Comparison of ENCODE assay signal across 21 cellular contexts in the genomic region with DNA sequence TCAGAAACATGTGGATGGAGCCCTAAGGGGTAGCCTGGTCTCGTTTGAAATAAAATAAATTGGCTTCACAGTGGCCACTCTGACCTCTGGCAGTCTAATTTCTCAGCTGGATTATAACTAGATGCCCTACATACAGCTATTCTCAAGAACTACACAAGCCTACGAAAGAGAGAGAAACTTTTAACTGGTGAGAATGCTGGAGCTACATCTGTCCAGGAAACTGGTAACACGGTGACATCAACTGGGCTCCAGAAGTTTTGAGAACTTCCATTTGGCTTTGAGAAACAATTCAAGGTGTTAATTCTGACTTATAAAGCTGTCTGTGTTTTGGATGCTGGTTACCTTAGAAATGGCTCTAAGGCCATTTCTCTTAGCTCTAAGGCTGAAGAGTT.
A peak's percentile ranks its signal among the peaks of the same experiment; 100 is the strongest.
DNase-seq lines count a peak whose midpoint lies in the region; ATAC-seq and TF ChIP-seq lines count a peak whose summit lies in the region.
"Had no signal": no experiment of that assay in that cellular context is flagged by ENCODE, and none has a peak within 500 bp of the region (broad histone marks: within the 10 kb centered on the region; RNA-seq: fewer than 3 reads in every experiment).

No MANE protein-coding gene starts in this region.

- H3K27ac Mint-ChIP-seq in Caco-2 (ENCODE audit: unreplicated experiment) (peak overlapping the region; percentile 95), osteocyte (ENCODE audit: unreplicated experiment) (peak overlapping the region; percentile 28)
- H3K27ac Mint-ChIP-seq: activated B cell treated with CpG ODN at 0.5 μM for 24 hours; activated naive CD8-positive, alpha-beta T cell treated with anti-CD3 and anti-CD28 coated beads, Interleukin-2, amount 50 U/mL, for 24 hours; activated T-cell treated with anti-CD3 and anti-CD28 coated beads, Interleukin-2, amount 50 U/mL, for 72 hours; CD4-positive, CD25-positive, alpha-beta regulatory T cell; naive thymus-derived CD4-positive, alpha-beta T cell; stimulated activated effector memory CD8-positive, alpha-beta T cell treated with anti-CD3 and anti-CD28 coated beads, Interleukin-12 subunit alpha, Interleukin-12 subunit beta, amount 100 ng/mL, for 72 hours had no signal

- CTCF ChIA-PET in Caco-2 (lab: Charles Lee) = interaction anchor here (0.5 kb wide), 1 partner anchor 864 kb away, joined by 4 read pairs; no protein-coding TSS in a partner anchor
- CTCF ChIA-PET in PC-3 (lab: Charles Lee) = interaction anchor here (0.9 kb wide), 1 partner anchor 186 kb away, joined by 4 read pairs; no protein-coding TSS in a partner anchor

- no peaks in the 10 kb centered on the region for H3K9me3 ChIP-seq in Caco-2
- H3K9me3 ChIP-seq in PC-3 (ENCODE audit: low read length) = no peaks in the 10 kb centered on the region
- H3K9me3 ChIP-seq in esophagus squamous epithelium = no peaks in the 10 kb centered on the region
- H3K9me3 ChIP-seq: HAP-1, upper lobe of right lung had no signal

- H3K27me3 Mint-ChIP-seq in Caco-2 (ENCODE audit: insufficient read depth, unreplicated experiment) (no peaks in the 10 kb centered on the region), osteocyte (ENCODE audit: unreplicated experiment) (no peaks in the 10 kb centered on the region)
- H3K27me3 Mint-ChIP-seq: activated B cell treated with CpG ODN at 0.5 μM for 24 hours; CD4-positive, CD25-positive, alpha-beta regulatory T cell had no signal

- intact Hi-C loops in Caco-2 (cut with micrococcal nuclease; ENCODE audit: unreplicated experiment) = loop anchor here (2.0 kb wide), 2 partner anchors 67 to 101 kb away; no protein-coding TSS in a partner anchor
- intact Hi-C loops in PC-3 (cut with micrococcal nuclease) = loop anchor here (2.0 to 5.0 kb wide), 3 partner anchors 57 to 187 kb away; a partner anchor contains a TSS
- intact Hi-C loops in esophagus squamous epithelium (cut with DNase I) = no loop called here
- intact Hi-C loops in posterior vena cava (cut with DNase I) = no loop called here

- H3K27ac ChIP-seq in PC-3 (ENCODE audit: low read length) (peak overlapping the region; percentile 99), esophagus squamous epithelium (peak overlapping the region; percentile 11 to 80 (median 78))
- H3K27ac ChIP-seq: upper lobe of right lung had no signal

- no peak for TF ChIP-seq POLR2A in esophagus squamous epithelium (IDR thresholded peaks at IDR 0.05)

- no peaks in the 10 kb centered on the region for H3K9me3 Mint-ChIP-seq in Caco-2 (ENCODE audit: unreplicated experiment)
- no peaks in the 10 kb centered on the region for H3K9me3 Mint-ChIP-seq in osteocyte (ENCODE audit: unreplicated experiment)
- H3K9me3 Mint-ChIP-seq: activated B cell treated with CpG ODN at 0.5 μM for 24 hours; activated T-cell treated with anti-CD3 and anti-CD28 coated beads, Interleukin-2, amount 50 U/mL, for 72 hours had no signal

- peaks cover 4% of the 10 kb centered on the region for H3F3A ChIP-seq in PC-3 (ENCODE audit: low read length, unreplicated experiment)

- no peaks in the 10 kb centered on the region for H4K20me1 ChIP-seq in PC-3 (ENCODE audit: low read length)

- H3K4me3 ChIP-seq in Caco-2 (ENCODE audit: low read depth, low read length) (no peak overlapping the region), PC-3 (ENCODE audit: low read length) (peak overlapping the region; percentile 45; the same call in 1 of the 2 replicates), esophagus squamous epithelium (no peak overlapping the region)
- H3K4me3 ChIP-seq: HAP-1, upper lobe of right lung had no signal

- ATAC-seq in PC-3 (no peak; the same call in 1 of the 2 replicates), GM21528 (IDR thresholded peaks at IDR 0.05; ENCODE audit: low FRiP score, unreplicated experiment) (no peak)
- ATAC-seq: activated naive CD8-positive, alpha-beta T cell treated with anti-CD3 and anti-CD28 coated beads, Interleukin-2, amount 50 U/mL, for 24 hours; activated T-cell treated with anti-CD3 and anti-CD28 coated beads, Interleukin-2, amount 50 U/mL, for 72 hours; naive thymus-derived CD4-positive, alpha-beta T cell; stimulated activated effector memory CD8-positive, alpha-beta T cell treated with anti-CD3 and anti-CD28 coated beads, Interleukin-12 subunit alpha, Interleukin-12 subunit beta, amount 100 ng/mL, for 72 hours; upper lobe of right lung had no signal

- H3K36me3 Mint-ChIP-seq in Caco-2 (ENCODE audit: insufficient read depth, unreplicated experiment) = peaks cover 11% of the 10 kb centered on the region
- H3K36me3 Mint-ChIP-seq in osteocyte (ENCODE audit: unreplicated experiment) = peaks cover 2% of the 10 kb centered on the region
- H3K36me3 Mint-ChIP-seq: CD4-positive, CD25-positive, alpha-beta regulatory T cell; naive thymus-derived CD4-positive, alpha-beta T cell; stimulated activated effector memory CD8-positive, alpha-beta T cell treated with anti-CD3 and anti-CD28 coated beads, Interleukin-12 subunit alpha, Interleukin-12 subunit beta, amount 100 ng/mL, for 72 hours had no signal

- 54 to 66% methylated on average over 3 of the region's 3 CpGs for WGBS in esophagus squamous epithelium, 2 donors

- H3K4me1 ChIP-seq in Caco-2 (peaks cover 43% of the 10 kb centered on the region), PC-3 (ENCODE audit: insufficient read depth, low read length) (peaks cover 49% of the 10 kb centered on the region), esophagus squamous epithelium (peaks cover 0 to 35% (median 4%) of the 10 kb centered on the region in 3 donors)
- H3K4me1 ChIP-seq: upper lobe of right lung had no signal

- POLR2A ChIA-PET in Caco-2 (lab: Charles Lee) = no interaction called here
- POLR2A ChIA-PET in PC-3 (lab: Charles Lee; ENCODE audit: unreplicated experiment) = interaction anchor here (0.5 kb wide), 1 partner anchor 635 kb away, joined by 4 read pairs; no protein-coding TSS in a partner anchor

- peak overlapping the region; percentile 82 for H3K9ac ChIP-seq in PC-3 (ENCODE audit: low read length)

- H3K36me3 ChIP-seq in Caco-2 (ENCODE audit: control insufficient read depth, insufficient read depth, low read length) (no peaks in the 10 kb centered on the region), PC-3 (ENCODE audit: low read depth, low read length) (no peaks in the 10 kb centered on the region), esophagus squamous epithelium (no peaks in the 10 kb centered on the region)
- H3K36me3 ChIP-seq: HAP-1, upper lobe of right lung had no signal

- no peaks in the 10 kb centered on the region for H3K9me2 ChIP-seq in PC-3 (replicated peaks; ENCODE audit: low read length)

- H3K79me2 ChIP-seq in PC-3 (ENCODE audit: low read length) = no peaks in the 10 kb centered on the region

- H3K4me1 Mint-ChIP-seq in Caco-2 (ENCODE audit: low read depth, unreplicated experiment) (peaks cover 32% of the 10 kb centered on the region), osteocyte (ENCODE audit: unreplicated experiment) (peaks cover 38% of the 10 kb centered on the region)
- H3K4me1 Mint-ChIP-seq: activated B cell treated with CpG ODN at 0.5 μM for 24 hours; activated naive CD8-positive, alpha-beta T cell treated with anti-CD3 and anti-CD28 coated beads, Interleukin-2, amount 50 U/mL, for 24 hours; CD4-positive, CD25-positive, alpha-beta regulatory T cell; naive thymus-derived CD4-positive, alpha-beta T cell; stimulated activated effector memory CD8-positive, alpha-beta T cell treated with anti-CD3 and anti-CD28 coated beads, Interleukin-12 subunit alpha, Interleukin-12 subunit beta, amount 100 ng/mL, for 72 hours had no signal

- DNase-seq in Caco-2 = no peak
- peak; percentile 11 for DNase-seq in PC-3
- no peak for DNase-seq in esophagus squamous epithelium (lab: John Stamatoyannopoulos, UW)
- no peak for DNase-seq in osteocyte (ENCODE audit: extremely low spot score, unreplicated experiment)
- no peak for DNase-seq in Kasumi-1 (lab: John Stamatoyannopoulos, UW)
- DNase-seq in GM10266 (ENCODE audit: extremely low spot score) = no peak
- DNase-seq in posterior vena cava (ENCODE audit: low spot score) = no peak
- DNase-seq: activated B cell treated with CpG ODN at 0.5 μM for 24 hours; activated naive CD8-positive, alpha-beta T cell treated with anti-CD3 and anti-CD28 coated beads, Interleukin-2, amount 50 U/mL, for 24 hours; activated T-cell treated with anti-CD3 and anti-CD28 coated beads, Interleukin-2, amount 50 U/mL, for 72 hours; CD4-positive, CD25-positive, alpha-beta regulatory T cell; naive thymus-derived CD4-positive, alpha-beta T cell; NCI-H1694; NCI-H2227 treated with DMSO at 0.1 percent for 48 hours; NK-92 treated with Interleukin-12 subunit alpha and Interleukin-12 subunit beta, amount 100 ng/mL, for 24 hours; posterior cingulate gyrus; T-helper 2 cell; upper lobe of right lung had no signal

- no TSS peak for BruUV-seq in Caco-2 (replicated peaks; lab: Mats Ljungman, UMichigan)
- BruUV-seq in PC-3 (replicated peaks; lab: Mats Ljungman, UMichigan) = no TSS peak

- peak overlapping the region; percentile 30 for H3K4me3 Mint-ChIP-seq in Caco-2 (ENCODE audit: unreplicated experiment)
- H3K4me3 Mint-ChIP-seq in osteocyte (ENCODE audit: unreplicated experiment) = no peak overlapping the region
- H3K4me3 Mint-ChIP-seq: activated B cell treated with CpG ODN at 0.5 μM for 24 hours; activated naive CD8-positive, alpha-beta T cell treated with anti-CD3 and anti-CD28 coated beads, Interleukin-2, amount 50 U/mL, for 24 hours; activated T-cell treated with anti-CD3 and anti-CD28 coated beads, Interleukin-2, amount 50 U/mL, for 72 hours; CD4-positive, CD25-positive, alpha-beta regulatory T cell; naive thymus-derived CD4-positive, alpha-beta T cell; stimulated activated effector memory CD8-positive, alpha-beta T cell treated with anti-CD3 and anti-CD28 coated beads, Interleukin-12 subunit alpha, Interleukin-12 subunit beta, amount 100 ng/mL, for 72 hours had no signal

- H2AFZ ChIP-seq in PC-3 (ENCODE audit: low read length) = peak overlapping the region; percentile 60; the same call in 1 of the 2 replicates

- H3K27me3 ChIP-seq in Caco-2 (replicated peaks; ENCODE audit: control insufficient read depth, insufficient read depth, low read length) (no peaks in the 10 kb centered on the region), PC-3 (ENCODE audit: low read length) (no peaks in the 10 kb centered on the region), esophagus squamous epithelium (no peaks in the 10 kb centered on the region)
- H3K27me3 ChIP-seq: upper lobe of right lung had no signal

- TF ChIP-seq CTCF in Caco-2 (IDR thresholded peaks at IDR 0.05; ENCODE audit: insufficient read depth in 1 of 2, low read depth in 1 of 2, low read length in 1 of 2, severe bottlenecking in 1 of 2, unreplicated experiment in 1 of 2) (no peak), PC-3 (conservative IDR thresholded peaks at IDR 0.05; ENCODE audit: low read depth, low read length) (no peak), esophagus squamous epithelium (IDR thresholded peaks at IDR 0.05) (no peak), osteocyte (IDR thresholded peaks at IDR 0.05) (no peak), GM10266 (IDR thresholded peaks at IDR 0.05; ENCODE audit: control insufficient read depth, insufficient read depth, low read depth, missing control alignments) (no peak)

- H3K4me2 ChIP-seq in PC-3 (ENCODE audit: low read length) = peak overlapping the region; percentile 71

Comparison
In these comparisons a context has a peak if more than half of its experiments do, and no peak if none do; other contexts are left out.
1. intact Hi-C loops: an anchor here in Caco-2 (2.0 kb wide) and PC-3 (2.0 to 5.0 kb wide); none called in esophagus squamous epithelium and posterior vena cava.